Comparison of ENCODE assay signal across 8 cellular contexts in genomic region chrX:10189317-10190268, GRCh38. TPM values are rescaled to one million over a fixed set of nuclear protein-coding genes. Genes with fewer than 3 reads are reported as not detected.
A peak's percentile ranks its signal among the peaks of the same experiment; 100 is the strongest.
DNase-seq lines count a peak whose midpoint lies in the region; ATAC-seq and TF ChIP-seq lines count a peak whose summit lies in the region.

No MANE protein-coding gene starts in this region.

- H3K27ac ChIP-seq in IMR-90 (ENCODE audit: insufficient read depth, low read length): no peak overlapping the region
- no peak overlapping the region for H3K27ac ChIP-seq in tibial artery

- H3K23ac ChIP-seq in IMR-90 (ENCODE audit: low read depth, low read length): no peak overlapping the region

- TF ChIP-seq RAD21 in IMR-90 (IDR thresholded peaks at IDR 0.05; ENCODE audit: low read length): peak; percentile 90

- H2BK20ac ChIP-seq in IMR-90 (ENCODE audit: low read depth, low read length): peak overlapping the region; percentile 50

- no peak overlapping the region for H2BK5ac ChIP-seq in IMR-90 (ENCODE audit: low read depth, low read length, poor library complexity, severe bottlenecking)

- in situ Hi-C loops in IMR-90 (cut with MboI; ENCODE audit: low sequenced_read_pairs): loop anchor here (5.0 to 25.0 kb wide), 4 partner anchors 425 to 1573 kb away; partner anchors contain the start of gene MSL3

- H4K20me1 ChIP-seq in IMR-90 (ENCODE audit: insufficient read depth, low read length): no peaks in the 10 kb centered on the region

- intact Hi-C loops in Calu3 (cut with micrococcal nuclease; ENCODE audit: unreplicated experiment) (loop anchor here (1.0 to 5.0 kb wide), 6 partner anchors 137 to 948 kb away; no protein-coding TSS in a partner anchor), IMR-90 (cut with micrococcal nuclease) (loop anchor here (1.0 to 10.0 kb wide), 9 partner anchors 137 to 1581 kb away; no protein-coding TSS in a partner anchor), tibial artery (cut with DNase I; ENCODE audit: low total_unique reads) (loop anchor here (5.0 kb wide), 3 partner anchors 433 to 948 kb away; partner anchors contain the start of gene MID1)

- no peak overlapping the region for H3K56ac ChIP-seq in IMR-90 (ENCODE audit: extremely low read depth, insufficient read depth, low read length)

- POLR2A ChIA-PET in IMR-90 (lab: Charles Lee; ENCODE audit: unreplicated experiment): no interaction called here

- DNase-seq in Calu3 (peak; percentile 76), GM20000 (ENCODE audit: low spot score) (peak; percentile 37), IMR-90 (peak; percentile 63), RKO (ENCODE audit: low spot score) (peak; percentile 42), foreskin melanocyte (peak; percentile 38), osteocyte (ENCODE audit: extremely low spot score, unreplicated experiment) (peak; percentile 91), tibial artery (peak; percentile 57 to 73)
- peak; percentile 40 for DNase-seq in activated effector memory CD4-positive, alpha-beta T cell treated with Interleukin-2 at 50 U/mL for 16 hours

- H3K4me1 Mint-ChIP-seq in Calu3 (ENCODE audit: low read depth, unreplicated experiment) (peaks cover 8% of the 10 kb centered on the region), osteocyte (ENCODE audit: unreplicated experiment) (peaks cover 7% of the 10 kb centered on the region)

- H2BK15ac ChIP-seq in IMR-90 (ENCODE audit: low read depth, low read length): no peak overlapping the region

- peak overlapping the region; percentile 61 for H2AFZ ChIP-seq in IMR-90 (replicated peaks; ENCODE audit: low read length, poor library complexity)

- no CpG with 5 or more reads among the region's 16 CpGs for WGBS in IMR-90 (ENCODE audit: extremely low coverage in 2 of 2, insufficient read length in 1 of 2), 2 experiments

- peak; percentile 80 for TF ChIP-seq CTCF in Calu3 (IDR thresholded peaks at IDR 0.05; ENCODE audit: unreplicated experiment)
- TF ChIP-seq CTCF in GM20000 (IDR thresholded peaks at IDR 0.05; ENCODE audit: extremely low read depth, missing control alignments): peak; percentile 57
- TF ChIP-seq CTCF in IMR-90 (conservative IDR thresholded peaks at IDR 0.05; ENCODE audit: low read depth, low read length): peak; percentile 79
- TF ChIP-seq CTCF in osteocyte (IDR thresholded peaks at IDR 0.05): peak; percentile 91
- peak; percentile 52 to 75 for TF ChIP-seq CTCF in tibial artery (IDR thresholded peaks at IDR 0.05)

- H3K36me3 ChIP-seq in IMR-90 (ENCODE audit: control insufficient read depth, insufficient read depth, low read length): no peaks in the 10 kb centered on the region
- no peaks in the 10 kb centered on the region for H3K36me3 ChIP-seq in tibial artery

- H3K9me3 Mint-ChIP-seq in Calu3 (ENCODE audit: low read depth, unreplicated experiment) (no peaks in the 10 kb centered on the region), osteocyte (ENCODE audit: unreplicated experiment) (peaks cover 14% of the 10 kb centered on the region)

- CTCF ChIA-PET in Calu3 (lab: Charles Lee) (interaction anchor here (1.0 to 1.6 kb wide), 6 partner anchors 400 to 535 kb away, joined by 3 to 7 read pairs (median 4); no protein-coding TSS in a partner anchor), IMR-90 (lab: Yijun Ruan, JAX) (interaction anchor here (0.6 to 2.5 kb wide), 22 partner anchors 9 to 947 kb away, joined by 3 to 13 read pairs (median 4); partner anchors contain the start of gene MID1)

- no peak for TF ChIP-seq POLR2A in IMR-90 (IDR thresholded peaks at IDR 0.05; ENCODE audit: low read depth, low read length)

- H3K4me3 ChIP-seq in IMR-90 (ENCODE audit: insufficient read depth, low read depth, low read length) (no peak overlapping the region), tibial artery (no peak overlapping the region)

- no peaks in the 10 kb centered on the region for H3K36me3 Mint-ChIP-seq in Calu3 (ENCODE audit: insufficient read depth, unreplicated experiment)
- H3K36me3 Mint-ChIP-seq in osteocyte (ENCODE audit: unreplicated experiment): no peaks in the 10 kb centered on the region

- peak overlapping the region; percentile 67 for H3K4ac ChIP-seq in IMR-90 (ENCODE audit: low read depth, low read length)

- H2BK120ac ChIP-seq in IMR-90 (ENCODE audit: low read depth, low read length): no peak overlapping the region

- no peak overlapping the region for H3K14ac ChIP-seq in IMR-90 (replicated peaks; ENCODE audit: low read depth, low read length)

- no peaks in the 10 kb centered on the region for H3K27me3 Mint-ChIP-seq in Calu3 (ENCODE audit: unreplicated experiment)
- H3K27me3 Mint-ChIP-seq in osteocyte (ENCODE audit: unreplicated experiment): no peaks in the 10 kb centered on the region

- peak; percentile 94 for ATAC-seq in IMR-90 (ENCODE audit: low read depth)

- no peaks in the 10 kb centered on the region for H3K4me1 ChIP-seq in IMR-90 (ENCODE audit: control insufficient read depth, insufficient read depth, low read length)
- peaks cover 0 to 5% (median 0%) of the 10 kb centered on the region in 4 donors for H3K4me1 ChIP-seq in tibial artery

- H3K9me3 ChIP-seq in IMR-90 (ENCODE audit: control insufficient read depth, insufficient read depth, low read length) (no peaks in the 10 kb centered on the region), tibial artery (no peaks in the 10 kb centered on the region)

- peak overlapping the region; percentile 25; the same call in 1 of the 2 replicates for H4K91ac ChIP-seq in IMR-90 (ENCODE audit: insufficient read depth, low read depth, low read length)

- no peak overlapping the region for H3K18ac ChIP-seq in IMR-90 (ENCODE audit: low read depth, low read length)

- H3K79me1 ChIP-seq in IMR-90 (ENCODE audit: low read depth in 1 of 2, low read length in 2 of 2): no peaks in the 10 kb centered on the region

- peak overlapping the region; percentile 4 for H2AK9ac ChIP-seq in IMR-90 (replicated peaks; ENCODE audit: low read depth, low read length, poor library complexity)

- H3K4me2 ChIP-seq in IMR-90 (ENCODE audit: low read depth, low read length): no peak overlapping the region

- no peak overlapping the region for H2AK5ac ChIP-seq in IMR-90 (ENCODE audit: low read depth, low read length)

- H3K9ac ChIP-seq in IMR-90 (ENCODE audit: low read depth, low read length): no peak overlapping the region; the same call in 1 of the 2 replicates

- H3K27me3 ChIP-seq in IMR-90 (ENCODE audit: control insufficient read depth, insufficient read depth, low read length) (no peaks in the 10 kb centered on the region), tibial artery (no peaks in the 10 kb centered on the region)

- H3K9me1 ChIP-seq in IMR-90 (ENCODE audit: insufficient read depth, low read length): no peaks in the 10 kb centered on the region

- no peak overlapping the region for H3K4me3 Mint-ChIP-seq in Calu3 (ENCODE audit: low read depth, unreplicated experiment)
- no peak overlapping the region for H3K4me3 Mint-ChIP-seq in osteocyte (ENCODE audit: unreplicated experiment)

- BruUV-seq in Calu3 (replicated peaks; lab: Mats Ljungman, UMichigan): no TSS peak
- no TSS peak for BruUV-seq in IMR-90 (replicated peaks; lab: Mats Ljungman, UMichigan)

- peak overlapping the region; percentile 73 for H3K27ac Mint-ChIP-seq in Calu3 (ENCODE audit: unreplicated experiment)
- peak overlapping the region; percentile 46 for H3K27ac Mint-ChIP-seq in osteocyte (ENCODE audit: unreplicated experiment)

- H4K8ac ChIP-seq in IMR-90 (ENCODE audit: low read depth in 2 of 2, low read length in 2 of 2): peak overlapping the region in 1 of 2 experiments; percentile 65; a peak in 1 of 4 replicates

- H4K5ac ChIP-seq in IMR-90 (ENCODE audit: low read depth, low read length): no peak overlapping the region

- dilution Hi-C loops in IMR-90 (cut with HindIII; ENCODE audit: low sequenced_read_pairs, unreplicated experiment): loop anchor here (25.0 kb wide), 1 partner anchor 948 kb away; no protein-coding TSS in a partner anchor

TF ChIP-seq in IMR-90, 13 proteins besides CTCF, POLR2A, EP300 and RAD21:
- TF ChIP-seq FOS (IDR thresholded peaks at IDR 0.05; ENCODE audit: low read depth, low read length) (no peak), SMC3 (IDR thresholded peaks at IDR 0.05; ENCODE audit: low read depth, low read length) (peak; percentile 74)

RNA-seq across cellular contexts. Expression of gene CLCN4, which starts 32.8 kb away (rescaled TPM):
- total RNA-seq in Calu3 (2022): 9.9 and 13.3 TPM in 2 replicates
- total RNA-seq in IMR-90 (2012; rRNA removed): 3.9 and 4.5 TPM in 2 replicates
- polyA plus RNA-seq in IMR-90 (2012; rRNA removed): 2.2 and 2.5 TPM in 2 replicates
- polyA plus RNA-seq in IMR-90 (2012; cell fraction: cytosol; rRNA removed): 1.7 and 1.9 TPM in 2 replicates
- 0.87 and 0.94 TPM in 2 replicates for polyA plus RNA-seq in IMR-90 (2012; cell fraction: nucleus; rRNA removed; ENCODE audit: low replicate concordance)
- 2.3 and 3.7 TPM in 2 replicates for total RNA-seq in osteocyte

Comparison
In these comparisons a context has a peak if more than half of its experiments do, and no peak if none do; other contexts are left out.
1. DNase-seq: peak in every context shown above with its lines; median percentile 91 in osteocyte; 76 in Calu3; 65 in tibial artery; 63 in IMR-90; 42 in RKO; 40 in activated effector memory CD4-positive, alpha-beta T cell treated with Interleukin-2 at 50 U/mL for 16 hours; 38 in foreskin melanocyte; 37 in GM20000.